ENCODE assay signal across 8 cellular contexts in the genomic region with DNA sequence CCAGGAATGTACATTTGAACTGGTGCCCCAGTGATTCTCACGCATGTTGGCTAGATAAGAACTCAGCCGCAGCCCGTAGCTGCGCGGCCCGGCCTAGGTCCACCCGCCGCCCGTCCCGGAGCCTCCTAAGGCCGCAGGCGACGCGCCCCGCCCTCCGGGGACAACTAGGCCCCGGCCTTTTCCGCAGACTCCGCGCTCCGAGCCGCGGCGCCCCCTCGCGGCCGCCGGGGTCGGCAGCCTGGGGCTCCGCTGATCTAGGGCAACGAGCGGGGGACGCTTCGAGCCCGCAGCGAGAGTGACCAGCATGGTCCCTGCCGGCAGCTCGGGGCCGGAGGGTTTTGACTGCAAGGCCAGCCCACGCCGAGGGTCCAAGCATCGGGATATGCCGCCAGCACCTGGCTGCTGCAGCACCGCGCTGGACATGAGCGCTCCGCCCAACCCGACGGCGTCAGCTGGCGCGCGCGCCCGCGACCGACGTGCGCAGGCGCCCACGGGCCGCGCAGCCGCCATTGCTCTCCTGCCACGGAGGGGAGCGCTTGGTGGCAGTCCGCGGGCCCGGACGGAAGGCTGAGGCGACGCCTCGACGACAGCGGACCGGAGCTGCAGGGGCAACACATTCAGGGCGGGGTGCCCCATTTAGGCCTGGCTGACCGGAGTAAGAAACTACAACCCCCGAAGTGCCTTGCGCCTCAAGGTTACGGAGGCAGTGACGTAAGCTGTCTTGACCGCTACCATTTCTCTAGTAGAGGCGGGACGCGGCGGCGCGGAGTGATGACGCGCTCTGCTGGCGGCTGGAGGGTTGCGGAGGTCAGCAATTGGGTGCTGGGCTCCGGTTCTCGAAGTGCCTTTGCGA. TPM values are rescaled to one million over a fixed set of nuclear protein-coding genes. Genes with fewer than 3 reads are reported as not detected.
DNase-seq lines count a peak whose midpoint lies in the region; ATAC-seq and TF ChIP-seq lines count a peak whose summit lies in the region.

Gene AP5S1 (plus strand): TSS at position 500 of the 853 bp plus-strand sequence. CDS start 1,571 bp downstream, outside the sequence.

- H3K9me3 ChIP-seq in left ventricle myocardium inferior (replicated peaks) = no peaks in the 10 kb centered on the region
- no peaks in the 10 kb centered on the region for H3K9me3 ChIP-seq in psoas muscle
- no peaks in the 10 kb centered on the region for H3K9me3 ChIP-seq in uterus

- H3K27ac ChIP-seq in left ventricle myocardium inferior (replicated peaks) = peak within 1 kb of the TSS; percentile 99
- peak within 1 kb of the TSS; percentile 96 for H3K27ac ChIP-seq in psoas muscle
- H3K27ac ChIP-seq in uterus = peak within 1 kb of the TSS; percentile 98

- peak within 1 kb of the TSS; percentile 73 for H3K4me3 ChIP-seq in left ventricle myocardium inferior
- peak within 1 kb of the TSS; percentile 83 for H3K4me3 ChIP-seq in psoas muscle
- H3K4me3 ChIP-seq in uterus = peak within 1 kb of the TSS; percentile 72 to 75

- in situ Hi-C loops in GM13977 (cut with MboI; ENCODE audit: low pct_unique_long_range_greater_than_20kb, low sequenced_read_pairs, unreplicated experiment) = no loop called here

- DNase-seq in GM13977 (ENCODE audit: low spot score) (peak; percentile 93), NCI-H146 treated with DMSO at 0.1 percent for 48 hours (lab: John Stamatoyannopoulos, UW; ENCODE audit: unreplicated experiment) (peak; percentile 94), amniotic epithelial cell (ENCODE audit: low read depth) (peak; percentile 94), left ventricle myocardium inferior (peak; percentile 98), psoas muscle (peak; percentile 97 to 98), uterus (peak; percentile 97 to 98)

- 0 to 1% (median 1%) methylated on average over 88 to 96 of the region's 96 CpGs for WGBS in psoas muscle, 3 donors

- no peaks in the 10 kb centered on the region for H3K27me3 ChIP-seq in left ventricle myocardium inferior (ENCODE audit: low read depth)
- no peaks in the 10 kb centered on the region for H3K27me3 ChIP-seq in psoas muscle (ENCODE audit: insufficient read depth in 3 of 3, low read length in 2 of 3)
- H3K27me3 ChIP-seq in uterus = no peaks in the 10 kb centered on the region

- intact Hi-C loops in T-helper 1 cell treated with Interleukin-12 subunit alpha and Interleukin-12 subunit beta and Interleukin-4 antibody, amounts not matched to agents 30 ng/mL and 1 ng/mL, for 36 hours (cut with micrococcal nuclease) = loop anchor here (1.0 to 5.0 kb wide), 13 partner anchors 9 to 411 kb away; partner anchors contain the start of genes ADISSP, CDC25B, CENPB and MAVS
- intact Hi-C loops in left ventricle myocardium inferior (cut with micrococcal nuclease) (no loop called here), psoas muscle (cut with DNase I) (loop anchor here (1.0 to 5.0 kb wide), 3 partner anchors 27 to 33 kb away; partner anchors contain the start of genes CENPB (in 1 of the 2) and MAVS (in 1 of the 2)), uterus (cut with DNase I; ENCODE audit: low total_unique reads) (loop anchor here (5.0 kb wide), 1 partner anchor 33 kb away; the partner anchor contains the start of gene CENPB)

- TF ChIP-seq CTCF in GM13977 (IDR thresholded peaks at IDR 0.05; ENCODE audit: extremely low read depth, insufficient read depth, missing control alignments) = peak; percentile 96
- TF ChIP-seq CTCF in left ventricle myocardium inferior (IDR thresholded peaks at IDR 0.05; ENCODE audit: borderline replicate concordance) = peak; percentile 100
- TF ChIP-seq CTCF in psoas muscle (IDR thresholded peaks at IDR 0.05) = peak; percentile 99
- TF ChIP-seq CTCF in uterus (IDR thresholded peaks at IDR 0.05) = peak; percentile 98 to 100 (median 100)

- H3K4me1 ChIP-seq in left ventricle myocardium inferior (peaks cover 52% of the 10 kb centered on the region), psoas muscle (peaks cover 13% of the 10 kb centered on the region), uterus (peaks cover 0 to 4% of the 10 kb centered on the region in 2 donors)

- H3K36me3 ChIP-seq in left ventricle myocardium inferior (peaks cover 32% of the 10 kb centered on the region), psoas muscle (ENCODE audit: insufficient read depth in 1 of 2, low read depth in 1 of 2) (peaks cover 7 to 35% of the 10 kb centered on the region in 2 donors), uterus (no peaks in the 10 kb centered on the region)

- TF ChIP-seq POLR2A in uterus (IDR thresholded peaks at IDR 0.05) = peak in 1 of 2 donors; percentile 79

- ATAC-seq in HG02884 (IDR thresholded peaks at IDR 0.05; ENCODE audit: unreplicated experiment) (peak; percentile 77), psoas muscle (peak; percentile 89 to 92 (median 90))

RNA-seq across cellular contexts. Expression of gene AP5S1, which starts in this region (rescaled TPM):
- total RNA-seq in T-helper 1 cell treated with Interleukin-12 subunit alpha and Interleukin-12 subunit beta and Interleukin-4 antibody, amounts not matched to agents 30 ng/mL and 1 ng/mL, for 36 hours = 15.7 and 17.3 TPM in 2 replicates
- total RNA-seq in left ventricle myocardium inferior (11.3 TPM), psoas muscle (10 to 100 TPM; 11.8 to 17.5 (median 12.1) TPM), uterus (10 to 100 TPM in 2 of 4 donors, 1 to 10 TPM in 1, under 1 TPM in 1; under 0.01 to 18.6 (median 9.5) TPM)
- 10 to 100 TPM; 11.0 to 25.2 (median 12.9) TPM for polyA plus RNA-seq in psoas muscle

Comparison
In these comparisons a context has a peak if more than half of its experiments do, and no peak if none do; other contexts are left out.
1. Peak in every context shown above with its lines: DNase-seq, ATAC-seq, H3K4me3 ChIP-seq and H3K27ac ChIP-seq.